In genomic region chr6:44073612-44074382, GRCh38 we compare ENCODE assay signal across 1 cellular context.
TF ChIP-seq lines count a peak whose summit lies in the region.

No MANE protein-coding gene starts in this region.

TF ChIP-seq in K562, 482 proteins besides CTCF, POLR2A, EP300 and RAD21 (continued from another document and continues in another):
- TF ChIP-seq ZNF609 (CRISPR knock-in tag; IDR thresholded peaks at IDR 0.05; ENCODE audit: borderline replicate concordance) (no peak), ETS1 (conservative IDR thresholded peaks at IDR 0.05; ENCODE audit: control insufficient read depth, low read depth, low read length) (no peak; the same call in 1 of the 2 replicates), ZBTB17 (CRISPR knock-in tag; IDR thresholded peaks at IDR 0.05) (peak; percentile 72; the same call in 1 of the 2 replicates), SMAD2 (IDR thresholded peaks at IDR 0.05; ENCODE audit: low read depth, low read length) (no peak), MAZ (CRISPR knock-in tag; conservative IDR thresholded peaks at IDR 0.05 in 1 of 2, IDR thresholded peaks at IDR 0.05 in 1 of 2) (peak in 1 of 2 experiments; percentile 73; a peak in 3 of 4 replicates), ZNF134 (CRISPR knock-in tag; conservative IDR thresholded peaks at IDR 0.05) (no peak), ETV6 (IDR thresholded peaks at IDR 0.05; ENCODE audit: borderline replicate concordance in 1 of 2, low read depth in 2 of 2, low read length in 1 of 2) (no peak), ETV6 (CRISPR knock-in tag; IDR thresholded peaks at IDR 0.05; ENCODE audit: borderline replicate concordance) (no peak), ZNF561 (CRISPR knock-in tag; conservative IDR thresholded peaks at IDR 0.05) (no peak), MNT (conservative IDR thresholded peaks at IDR 0.05) (no peak), MBD2 (IDR thresholded peaks at IDR 0.05; ENCODE audit: borderline replicate concordance, low read depth) (no peak; the same call in 1 of the 2 replicates), CHD4 (IDR thresholded peaks at IDR 0.05; ENCODE audit: insufficient read depth, insufficient replicate concordance, low read depth, low read length, poor library complexity, severe bottlenecking) (peak; percentile 47), TAF7 (tag; IDR thresholded peaks at IDR 0.05) (no peak), ZNF589 (CRISPR knock-in tag; IDR thresholded peaks at IDR 0.05; ENCODE audit: low read depth) (peak; percentile 14), ZNF586 (CRISPR knock-in tag; conservative IDR thresholded peaks at IDR 0.05) (no peak), ZBTB26 (CRISPR knock-in tag; IDR thresholded peaks at IDR 0.05) (0 out of 2 replicates have a peak, but pooled peaks have one; percentile 71), PRDM10 (IDR thresholded peaks at IDR 0.05; ENCODE audit: partially characterized antibody) (peak; percentile 68), HMGN3 (IDR thresholded peaks at IDR 0.05; ENCODE audit: borderline replicate concordance, extremely low read depth, insufficient read length, low read depth, low read length) (no peak), ZNF407 (IDR thresholded peaks at IDR 0.05; ENCODE audit: low read depth) (no peak; the same call in 1 of the 2 replicates), NEUROD1 (IDR thresholded peaks at IDR 0.05; ENCODE audit: borderline replicate concordance, low read depth, low read length, partially characterized antibody) (no peak), HDAC1 (IDR thresholded peaks at IDR 0.05) (no peak; a peak in 1 of 4 replicates), GATAD2A (IDR thresholded peaks at IDR 0.05) (peak; percentile 84), MIER1 (IDR thresholded peaks at IDR 0.05; ENCODE audit: low read depth) (no peak), HCFC1 (IDR thresholded peaks at IDR 0.05; ENCODE audit: low read depth, low read length) (0 out of 2 replicates have a peak, but pooled peaks have one; percentile 24), NR4A1 (CRISPR knock-in tag; IDR thresholded peaks at IDR 0.05) (no peak), NR4A1 (tag; IDR thresholded peaks at IDR 0.05) (peak; percentile 71), HDGF (IDR thresholded peaks at IDR 0.05) (peak; percentile 52; the same call in 1 of the 2 replicates), MBD1 (CRISPR knock-in tag; IDR thresholded peaks at IDR 0.05) (no peak), E2F5 (CRISPR knock-in tag; IDR thresholded peaks at IDR 0.05) (0 out of 2 replicates have a peak, but pooled peaks have one; percentile 26)
